In the genomic region with DNA sequence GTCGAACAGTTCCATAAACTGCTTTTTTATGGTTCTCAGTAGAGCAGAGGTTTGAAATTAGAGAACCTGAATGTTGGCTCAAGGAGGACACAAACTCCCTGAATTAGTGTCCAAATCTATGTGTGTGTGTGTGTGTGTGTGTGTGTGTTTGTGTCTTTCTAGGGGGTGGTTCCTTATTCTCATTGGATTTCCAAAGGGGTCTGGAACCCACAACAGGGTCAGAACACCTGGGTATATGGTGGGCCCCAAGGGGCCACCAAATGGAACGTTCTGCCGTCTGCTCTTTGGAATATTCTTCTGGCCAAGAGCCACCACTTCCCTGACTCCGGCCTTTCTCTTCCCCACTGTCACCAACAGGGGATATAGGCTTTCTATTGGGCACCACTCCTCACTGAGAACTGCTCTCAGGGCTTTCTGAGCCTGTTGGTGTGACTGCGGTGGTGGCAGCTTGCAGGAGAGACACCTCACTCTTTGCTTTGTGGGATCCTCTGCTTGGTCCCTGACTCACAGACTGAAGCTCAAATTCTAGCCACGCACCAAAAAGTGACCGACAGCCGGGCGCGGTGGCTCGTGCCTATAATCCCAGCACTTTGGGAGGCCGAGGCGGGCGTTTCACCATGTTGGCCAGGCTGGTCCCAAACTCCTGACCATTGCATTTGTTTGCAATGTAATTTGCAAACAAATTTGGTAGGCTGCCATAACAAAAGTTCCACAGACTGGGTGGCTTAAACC, we compare ENCODE assay signal across 1 cellular context.
TF ChIP-seq lines count a peak whose summit lies in the region.

No MANE protein-coding gene starts in this region.

TF ChIP-seq in GM12878, 131 proteins besides CTCF, POLR2A, EP300 and RAD21:
- TF ChIP-seq, protein P1, sequence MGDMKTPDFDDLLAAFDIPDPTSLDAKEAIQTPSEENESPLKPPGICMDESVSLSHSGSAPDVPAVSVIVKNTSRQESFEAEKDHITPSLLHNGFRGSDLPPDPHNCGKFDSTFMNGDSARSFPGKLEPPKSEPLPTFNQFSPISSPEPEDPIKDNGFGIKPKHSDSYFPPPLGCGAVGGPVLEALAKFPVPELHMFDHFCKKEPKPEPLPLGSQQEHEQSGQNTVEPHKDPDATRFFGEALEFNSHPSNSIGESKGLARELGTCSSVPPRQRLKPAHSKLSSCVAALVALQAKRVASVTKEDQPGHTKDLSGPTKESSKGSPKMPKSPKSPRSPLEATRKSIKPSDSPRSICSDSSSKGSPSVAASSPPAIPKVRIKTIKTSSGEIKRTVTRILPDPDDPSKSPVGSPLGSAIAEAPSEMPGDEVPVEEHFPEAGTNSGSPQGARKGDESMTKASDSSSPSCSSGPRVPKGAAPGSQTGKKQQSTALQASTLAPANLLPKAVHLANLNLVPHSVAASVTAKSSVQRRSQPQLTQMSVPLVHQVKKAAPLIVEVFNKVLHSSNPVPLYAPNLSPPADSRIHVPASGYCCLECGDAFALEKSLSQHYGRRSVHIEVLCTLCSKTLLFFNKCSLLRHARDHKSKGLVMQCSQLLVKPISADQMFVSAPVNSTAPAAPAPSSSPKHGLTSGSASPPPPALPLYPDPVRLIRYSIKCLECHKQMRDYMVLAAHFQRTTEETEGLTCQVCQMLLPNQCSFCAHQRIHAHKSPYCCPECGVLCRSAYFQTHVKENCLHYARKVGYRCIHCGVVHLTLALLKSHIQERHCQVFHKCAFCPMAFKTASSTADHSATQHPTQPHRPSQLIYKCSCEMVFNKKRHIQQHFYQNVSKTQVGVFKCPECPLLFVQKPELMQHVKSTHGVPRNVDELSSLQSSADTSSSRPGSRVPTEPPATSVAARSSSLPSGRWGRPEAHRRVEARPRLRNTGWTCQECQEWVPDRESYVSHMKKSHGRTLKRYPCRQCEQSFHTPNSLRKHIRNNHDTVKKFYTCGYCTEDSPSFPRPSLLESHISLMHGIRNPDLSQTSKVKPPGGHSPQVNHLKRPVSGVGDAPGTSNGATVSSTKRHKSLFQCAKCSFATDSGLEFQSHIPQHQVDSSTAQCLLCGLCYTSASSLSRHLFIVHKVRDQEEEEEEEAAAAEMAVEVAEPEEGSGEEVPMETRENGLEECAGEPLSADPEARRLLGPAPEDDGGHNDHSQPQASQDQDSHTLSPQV (IDR thresholded peaks at IDR 0.05), result no peak
- no peak for TF ChIP-seq JUNB (IDR thresholded peaks at IDR 0.05)
- TF ChIP-seq, protein P2, sequence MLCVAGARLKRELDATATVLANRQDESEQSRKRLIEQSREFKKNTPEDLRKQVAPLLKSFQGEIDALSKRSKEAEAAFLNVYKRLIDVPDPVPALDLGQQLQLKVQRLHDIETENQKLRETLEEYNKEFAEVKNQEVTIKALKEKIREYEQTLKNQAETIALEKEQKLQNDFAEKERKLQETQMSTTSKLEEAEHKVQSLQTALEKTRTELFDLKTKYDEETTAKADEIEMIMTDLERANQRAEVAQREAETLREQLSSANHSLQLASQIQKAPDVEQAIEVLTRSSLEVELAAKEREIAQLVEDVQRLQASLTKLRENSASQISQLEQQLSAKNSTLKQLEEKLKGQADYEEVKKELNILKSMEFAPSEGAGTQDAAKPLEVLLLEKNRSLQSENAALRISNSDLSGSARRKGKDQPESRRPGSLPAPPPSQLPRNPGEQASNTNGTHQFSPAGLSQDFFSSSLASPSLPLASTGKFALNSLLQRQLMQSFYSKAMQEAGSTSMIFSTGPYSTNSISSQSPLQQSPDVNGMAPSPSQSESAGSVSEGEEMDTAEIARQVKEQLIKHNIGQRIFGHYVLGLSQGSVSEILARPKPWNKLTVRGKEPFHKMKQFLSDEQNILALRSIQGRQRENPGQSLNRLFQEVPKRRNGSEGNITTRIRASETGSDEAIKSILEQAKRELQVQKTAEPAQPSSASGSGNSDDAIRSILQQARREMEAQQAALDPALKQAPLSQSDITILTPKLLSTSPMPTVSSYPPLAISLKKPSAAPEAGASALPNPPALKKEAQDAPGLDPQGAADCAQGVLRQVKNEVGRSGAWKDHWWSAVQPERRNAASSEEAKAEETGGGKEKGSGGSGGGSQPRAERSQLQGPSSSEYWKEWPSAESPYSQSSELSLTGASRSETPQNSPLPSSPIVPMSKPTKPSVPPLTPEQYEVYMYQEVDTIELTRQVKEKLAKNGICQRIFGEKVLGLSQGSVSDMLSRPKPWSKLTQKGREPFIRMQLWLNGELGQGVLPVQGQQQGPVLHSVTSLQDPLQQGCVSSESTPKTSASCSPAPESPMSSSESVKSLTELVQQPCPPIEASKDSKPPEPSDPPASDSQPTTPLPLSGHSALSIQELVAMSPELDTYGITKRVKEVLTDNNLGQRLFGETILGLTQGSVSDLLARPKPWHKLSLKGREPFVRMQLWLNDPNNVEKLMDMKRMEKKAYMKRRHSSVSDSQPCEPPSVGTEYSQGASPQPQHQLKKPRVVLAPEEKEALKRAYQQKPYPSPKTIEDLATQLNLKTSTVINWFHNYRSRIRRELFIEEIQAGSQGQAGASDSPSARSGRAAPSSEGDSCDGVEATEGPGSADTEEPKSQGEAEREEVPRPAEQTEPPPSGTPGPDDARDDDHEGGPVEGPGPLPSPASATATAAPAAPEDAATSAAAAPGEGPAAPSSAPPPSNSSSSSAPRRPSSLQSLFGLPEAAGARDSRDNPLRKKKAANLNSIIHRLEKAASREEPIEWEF (IDR thresholded peaks at IDR 0.05; ENCODE audit: insufficient replicate concordance, low read depth, low read length), result no peak
- TF ChIP-seq ATF7 (IDR thresholded peaks at IDR 0.05; ENCODE audit: low read depth), result no peak
- TF ChIP-seq MYC (IDR thresholded peaks at IDR 0.05; ENCODE audit: insufficient read depth, insufficient read length, insufficient replicate concordance, low read length, severe bottlenecking), result no peak
- TF ChIP-seq, protein P3, sequence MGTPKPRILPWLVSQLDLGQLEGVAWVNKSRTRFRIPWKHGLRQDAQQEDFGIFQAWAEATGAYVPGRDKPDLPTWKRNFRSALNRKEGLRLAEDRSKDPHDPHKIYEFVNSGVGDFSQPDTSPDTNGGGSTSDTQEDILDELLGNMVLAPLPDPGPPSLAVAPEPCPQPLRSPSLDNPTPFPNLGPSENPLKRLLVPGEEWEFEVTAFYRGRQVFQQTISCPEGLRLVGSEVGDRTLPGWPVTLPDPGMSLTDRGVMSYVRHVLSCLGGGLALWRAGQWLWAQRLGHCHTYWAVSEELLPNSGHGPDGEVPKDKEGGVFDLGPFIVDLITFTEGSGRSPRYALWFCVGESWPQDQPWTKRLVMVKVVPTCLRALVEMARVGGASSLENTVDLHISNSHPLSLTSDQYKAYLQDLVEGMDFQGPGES (IDR thresholded peaks at IDR 0.05), result no peak
- no peak for TF ChIP-seq ESRRA (IDR thresholded peaks at IDR 0.05; ENCODE audit: low read length)
- TF ChIP-seq WRNIP1 (IDR thresholded peaks at IDR 0.05; ENCODE audit: borderline replicate concordance, low read depth, low read length), result no peak
- no peak for TF ChIP-seq BCL11A (IDR thresholded peaks at IDR 0.05; ENCODE audit: low read depth, low read length)
- no peak for TF ChIP-seq CBFB (IDR thresholded peaks at IDR 0.05; ENCODE audit: low read depth)
